In the genomic region with DNA sequence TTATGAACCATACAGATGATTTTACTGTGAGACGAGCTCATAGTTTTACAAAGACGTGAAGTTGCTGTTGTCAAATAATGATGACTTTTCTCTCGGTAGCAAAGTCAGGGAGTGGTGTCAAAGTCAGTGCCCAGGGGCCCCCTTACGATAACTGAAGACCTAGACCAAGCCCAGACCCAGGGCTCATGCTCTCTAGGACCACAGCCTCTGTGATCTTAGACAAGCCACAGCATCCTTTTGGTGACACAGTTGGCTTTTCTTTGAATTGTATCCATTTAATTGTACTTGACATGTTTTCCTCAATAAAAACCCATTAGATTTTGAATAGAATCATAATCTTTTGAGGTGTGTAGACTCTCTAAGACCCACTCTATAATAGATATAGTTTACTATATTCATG, we compare ENCODE assay signal across 33 cellular contexts.
"Had no signal": no experiment of that assay in that cellular context is flagged by ENCODE, and none has a peak within 500 bp of the region (broad histone marks: within the 10 kb centered on the region; RNA-seq: fewer than 3 reads in every experiment).

No MANE protein-coding gene starts in this region.

- DNase-seq: Karpas-422, Kasumi-1, KG1, MG63, MM.1S, MV-4-11, NCI-H1048, NCI-H1092, NCI-H1092 treated with DMSO at 0.1 percent for 48 hours, NCI-H1105, NCI-H1105 treated with DMSO at 0.1 percent for 48 hours, NCI-H1417, NCI-H1417 treated with DMSO at 0.1 percent for 48 hours, NCI-H1436, NCI-H1436 treated with DMSO at 0.1 percent for 48 hours, NCI-H146, NCI-H1694, NCI-H1694 treated with DMSO at 0.1 percent for 48 hours, NCI-H187, NCI-H187 treated with DMSO at 0.1 percent for 48 hours, NCI-H1930, NCI-H2029, NCI-H2029 treated with DMSO at 0.1 percent for 48 hours, NCI-H2081, NCI-H2081 treated with DMSO at 0.1 percent for 48 hours, NCI-H2107, NCI-H2171, NCI-H2171 treated with DMSO at 0.1 percent for 48 hours, NCI-H2227 treated with DMSO at 0.1 percent for 48 hours, NCI-H226, NCI-H345, NCI-H446, NCI-H446 treated with DMSO at 0.1 percent for 48 hours had no signal
